In the genomic region with DNA sequence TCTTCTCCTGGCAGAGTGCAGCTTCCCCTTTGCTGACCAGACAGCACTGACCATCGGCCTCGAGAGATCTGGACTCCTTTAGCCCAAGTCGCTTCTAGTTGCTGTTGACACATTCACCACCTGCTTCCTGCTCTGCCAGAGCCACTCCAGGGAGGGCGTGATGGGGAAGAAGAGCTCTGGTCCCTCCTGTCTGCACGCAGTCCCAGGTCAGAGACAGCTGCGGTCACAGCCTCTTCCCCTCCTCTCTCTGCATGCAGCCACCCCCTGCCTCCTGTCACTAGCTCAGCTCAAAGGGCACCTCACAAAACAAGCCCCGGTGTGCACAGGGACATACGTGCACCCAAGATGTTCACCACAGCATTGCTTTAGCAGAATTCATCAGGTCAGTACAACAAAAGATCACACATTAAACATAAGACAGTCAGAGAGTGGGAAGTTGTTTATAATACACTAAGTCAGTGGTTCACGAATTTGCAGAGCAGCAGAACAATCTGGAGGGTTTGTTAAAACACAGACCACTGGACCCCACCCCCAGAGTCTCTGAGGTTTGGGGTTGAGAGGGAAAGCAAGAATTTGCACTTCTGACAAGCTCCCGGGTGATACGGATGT, we compare ENCODE assay signal across 8 cellular contexts.
DNase-seq lines count a peak whose midpoint lies in the region; ATAC-seq, FAIRE-seq and TF ChIP-seq lines count a peak whose summit lies in the region.

No MANE protein-coding gene starts in this region.

- peak; percentile 62 for DNase-seq in DMS153 treated with DMSO at 0.1 percent for 48 hours (lab: John Stamatoyannopoulos, UW; ENCODE audit: unreplicated experiment)
- DNase-seq in Kasumi-1 (lab: John Stamatoyannopoulos, UW) = peak; percentile 82 to 85
- DNase-seq in T-helper 2 cell treated with Interferon-gamma antibody and Interleukin-4, amounts not matched to agents 5 μg/mL and 100 μg/mL, for 36 hours (ENCODE audit: low spot score) = peak; percentile 52
- no peak for DNase-seq in memory B cell (ENCODE audit: low spot score in 2 of 2)
- DNase-seq in osteocyte (ENCODE audit: extremely low spot score, unreplicated experiment) = no peak
- DNase-seq in H54 (ENCODE audit: insufficient read length, low spot score) = no peak

- H3K36me3 Mint-ChIP-seq in T-helper 2 cell treated with Interferon-gamma antibody and Interleukin-4, amounts not matched to agents 5 μg/mL and 100 μg/mL, for 36 hours (ENCODE audit: low read depth) = peaks cover 3% of the 10 kb centered on the region
- H3K36me3 Mint-ChIP-seq in memory B cell (no peaks in the 10 kb centered on the region), osteocyte (ENCODE audit: unreplicated experiment) (no peaks in the 10 kb centered on the region)

- H3K27ac Mint-ChIP-seq in T-helper 2 cell treated with Interferon-gamma antibody and Interleukin-4, amounts not matched to agents 5 μg/mL and 100 μg/mL, for 36 hours = peak overlapping the region; percentile 80
- no peak overlapping the region for H3K27ac Mint-ChIP-seq in memory B cell
- H3K27ac Mint-ChIP-seq in osteocyte (ENCODE audit: unreplicated experiment) = no peak overlapping the region

- H3K4me3 Mint-ChIP-seq in T-helper 2 cell treated with Interferon-gamma antibody and Interleukin-4, amounts not matched to agents 5 μg/mL and 100 μg/mL, for 36 hours = peak overlapping the region; percentile 69
- H3K4me3 Mint-ChIP-seq in memory B cell (peak overlapping the region; percentile 54), osteocyte (ENCODE audit: unreplicated experiment) (no peak overlapping the region)

- peaks cover 5% of the 10 kb centered on the region for H3K27me3 Mint-ChIP-seq in T-helper 2 cell treated with Interferon-gamma antibody and Interleukin-4, amounts not matched to agents 5 μg/mL and 100 μg/mL, for 36 hours (ENCODE audit: low read depth)
- H3K27me3 Mint-ChIP-seq in memory B cell = no peaks in the 10 kb centered on the region
- peaks cover 54% of the 10 kb centered on the region for H3K27me3 Mint-ChIP-seq in osteocyte (ENCODE audit: unreplicated experiment)

- H3K9me3 Mint-ChIP-seq in T-helper 2 cell treated with Interferon-gamma antibody and Interleukin-4, amounts not matched to agents 5 μg/mL and 100 μg/mL, for 36 hours = no peaks in the 10 kb centered on the region
- H3K9me3 Mint-ChIP-seq in memory B cell (peaks cover 1% of the 10 kb centered on the region), osteocyte (ENCODE audit: unreplicated experiment) (no peaks in the 10 kb centered on the region)

- peaks cover 57% of the 10 kb centered on the region for H3K4me1 Mint-ChIP-seq in T-helper 2 cell treated with Interferon-gamma antibody and Interleukin-4, amounts not matched to agents 5 μg/mL and 100 μg/mL, for 36 hours (ENCODE audit: low read depth)
- H3K4me1 Mint-ChIP-seq in memory B cell = peaks cover 30% of the 10 kb centered on the region
- H3K4me1 Mint-ChIP-seq in osteocyte (ENCODE audit: unreplicated experiment) = peaks cover 4% of the 10 kb centered on the region

- ATAC-seq in memory B cell (ENCODE audit: low read depth) (peak; percentile 40), HG02870 (IDR thresholded peaks at IDR 0.05; ENCODE audit: unreplicated experiment) (no peak), HG03280 (IDR thresholded peaks at IDR 0.05; ENCODE audit: unreplicated experiment) (no peak)

- TF ChIP-seq POLR2A in H54 (IDR thresholded peaks at IDR 0.05; ENCODE audit: low read depth, low read length) = no peak

- FAIRE-seq in H54 (lab: Jason Lieb, UNC) = no peak

- no peak for TF ChIP-seq CTCF in osteocyte (IDR thresholded peaks at IDR 0.05)

Comparison
In these comparisons a context has a peak if more than half of its experiments do, and no peak if none do; other contexts are left out.
1. DNase-seq: peak in DMS153 treated with DMSO at 0.1 percent for 48 hours (single experiment), Kasumi-1 (2 of 2) and T-helper 2 cell treated with Interferon-gamma antibody and Interleukin-4, amounts not matched to agents 5 μg/mL and 100 μg/mL, for 36 hours (single experiment); none in memory B cell (0 of 2), osteocyte (single experiment) and H54 (single experiment).